8 cellular contexts compared by ENCODE assay signal in the genomic region with DNA sequence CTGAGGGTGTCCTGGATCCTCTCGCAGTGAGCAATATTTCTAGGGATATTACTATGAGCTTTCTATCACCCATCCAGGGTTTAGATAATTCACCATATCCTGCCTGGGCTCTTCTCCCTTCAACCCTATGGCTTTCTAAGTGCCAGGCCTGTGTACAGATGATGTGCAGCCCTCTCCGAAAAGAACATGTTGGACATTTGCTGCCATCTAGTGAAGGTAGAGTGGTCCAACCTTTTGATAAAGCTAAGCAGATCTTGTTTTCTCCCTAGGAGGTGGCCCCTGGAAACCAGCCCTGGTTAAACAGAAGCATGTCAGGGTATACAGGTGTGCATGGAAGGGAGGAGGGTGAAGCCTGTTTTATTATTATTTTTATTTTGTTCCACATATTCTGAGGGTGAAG. TPM values are rescaled to one million over a fixed set of nuclear protein-coding genes. Genes with fewer than 3 reads are reported as not detected.
DNase-seq lines count a peak whose midpoint lies in the region; ATAC-seq and TF ChIP-seq lines count a peak whose summit lies in the region.

No MANE protein-coding gene starts in this region.

- no peak for TF ChIP-seq EP300 in SK-N-SH (IDR thresholded peaks at IDR 0.05; ENCODE audit: borderline replicate concordance in 1 of 2, low read depth in 1 of 2, low read length in 1 of 2)

- ATAC-seq in Right ventricle myocardium inferior = peak; percentile 80
- peak; percentile 49 for ATAC-seq in aorta (ENCODE audit: low FRiP score)
- no peak for ATAC-seq in HG03521 (IDR thresholded peaks at IDR 0.05; ENCODE audit: unreplicated experiment)
- no peak for ATAC-seq in upper lobe of right lung

- H3K9me3 ChIP-seq in SK-N-SH = no peaks in the 10 kb centered on the region
- no peaks in the 10 kb centered on the region for H3K9me3 ChIP-seq in aorta (ENCODE audit: control insufficient read depth, low read length)
- no peaks in the 10 kb centered on the region for H3K9me3 ChIP-seq in upper lobe of right lung

- CTCF ChIA-PET in SK-N-SH (lab: Yijun Ruan, JAX) = interaction anchor here (0.6 to 2.7 kb wide), 73 partner anchors 9 to 498 kb away, joined by 3 to 41 read pairs (median 5); a partner anchor contains a TSS

- H3K4me1 ChIP-seq in SK-N-SH (ENCODE audit: control insufficient read depth in 1 of 2, insufficient read depth in 2 of 2, low read depth in 1 of 2, low read length in 1 of 2) (peaks cover 0 to 2% of the 10 kb centered on the region in 2 experiments; a peak in 2 of 4 replicates), aorta (ENCODE audit: control insufficient read depth in 1 of 2, insufficient read depth in 2 of 2, low read length in 2 of 2) (no peaks in the 10 kb centered on the region), upper lobe of right lung (no peaks in the 10 kb centered on the region)

- peak; percentile 91 for TF ChIP-seq RAD21 in SK-N-SH (IDR thresholded peaks at IDR 0.05; ENCODE audit: low read length)

- WGBS in SK-N-SH (ENCODE audit: low lambda C conversion rate) = 46% methylated on average over 2 of the region's 2 CpGs
- WGBS in aorta, 2 donors = 50% methylated on average over 2 of the region's 2 CpGs

- DNase-seq in Right ventricle myocardium inferior (ENCODE audit: missing footprints) = no peak
- DNase-seq in cardiac septum (ENCODE audit: low spot score) = no peak
- DNase-seq in SK-N-SH = peak; percentile 54
- peak; percentile 47 for DNase-seq in glomerular visceral epithelial cell (ENCODE audit: extremely low spot score)
- DNase-seq in aorta = no peak
- no peak for DNase-seq in activated gamma-delta T cell (lab: John Stamatoyannopoulos, UW)
- no peak for DNase-seq in upper lobe of right lung

- H3K4me3 ChIP-seq in SK-N-SH (ENCODE audit: low read depth in 2 of 2, low read length in 1 of 2) (no peak overlapping the region), aorta (ENCODE audit: low read length in 2 of 2) (no peak overlapping the region), upper lobe of right lung (no peak overlapping the region)

- no peak overlapping the region for H3K4me2 ChIP-seq in SK-N-SH

- H4K20me1 ChIP-seq in SK-N-SH (ENCODE audit: insufficient read depth) = no peaks in the 10 kb centered on the region

- no peaks in the 10 kb centered on the region for H3K79me2 ChIP-seq in SK-N-SH (ENCODE audit: insufficient read depth)

- intact Hi-C loops in Right ventricle myocardium inferior (cut with DNase I) = loop anchor here (1.0 to 5.0 kb wide), 3 partner anchors 107 to 322 kb away; no protein-coding TSS in a partner anchor
- intact Hi-C loops in cardiac septum (cut with DNase I) = loop anchor here (2.0 to 5.0 kb wide), 3 partner anchors 187 to 352 kb away; no protein-coding TSS in a partner anchor
- intact Hi-C loops in aorta (cut with DNase I) = loop anchor here (5.0 to 10.0 kb wide), 3 partner anchors 197 to 322 kb away; a partner anchor contains a TSS
- intact Hi-C loops in upper lobe of right lung (cut with DNase I) = no loop called here

- POLR2A ChIA-PET in SK-N-SH (lab: Yijun Ruan, JAX) = no interaction called here

- no peak overlapping the region for H2AFZ ChIP-seq in SK-N-SH (ENCODE audit: low read depth)

- H3K36me3 ChIP-seq in SK-N-SH (replicated peaks in 1 of 2; ENCODE audit: control insufficient read depth in 1 of 2, insufficient read depth in 2 of 2, low read length in 1 of 2) = no peaks in the 10 kb centered on the region
- no peaks in the 10 kb centered on the region for H3K36me3 ChIP-seq in aorta (ENCODE audit: control insufficient read depth in 1 of 2, insufficient read depth in 2 of 2, low read length in 1 of 2)
- no peaks in the 10 kb centered on the region for H3K36me3 ChIP-seq in upper lobe of right lung

- no peak overlapping the region for H3K9ac ChIP-seq in SK-N-SH

- TF ChIP-seq CTCF in SK-N-SH (IDR thresholded peaks at IDR 0.05) (peak; percentile 67), upper lobe of right lung (IDR thresholded peaks at IDR 0.05) (no peak)

- H3K27me3 ChIP-seq in SK-N-SH (ENCODE audit: insufficient read depth) (no peaks in the 10 kb centered on the region; the same call in 1 of the 2 replicates), aorta (ENCODE audit: control insufficient read depth in 1 of 2, insufficient read depth in 2 of 2, low read length in 1 of 2) (no peaks in the 10 kb centered on the region), upper lobe of right lung (no peaks in the 10 kb centered on the region)

- no peaks in the 10 kb centered on the region for H3K9me2 ChIP-seq in SK-N-SH

- no peaks in the 10 kb centered on the region for H3F3A ChIP-seq in SK-N-SH (replicated peaks; ENCODE audit: insufficient read depth)

- H3K27ac ChIP-seq in SK-N-SH (ENCODE audit: low read depth in 2 of 2, low read length in 1 of 2) (no peak overlapping the region), aorta (ENCODE audit: low read depth in 1 of 2, low read length in 2 of 2) (no peak overlapping the region), upper lobe of right lung (no peak overlapping the region)

TF ChIP-seq in SK-N-SH, 30 proteins besides CTCF, POLR2A, EP300 and RAD21:
- TF ChIP-seq, protein P1, sequence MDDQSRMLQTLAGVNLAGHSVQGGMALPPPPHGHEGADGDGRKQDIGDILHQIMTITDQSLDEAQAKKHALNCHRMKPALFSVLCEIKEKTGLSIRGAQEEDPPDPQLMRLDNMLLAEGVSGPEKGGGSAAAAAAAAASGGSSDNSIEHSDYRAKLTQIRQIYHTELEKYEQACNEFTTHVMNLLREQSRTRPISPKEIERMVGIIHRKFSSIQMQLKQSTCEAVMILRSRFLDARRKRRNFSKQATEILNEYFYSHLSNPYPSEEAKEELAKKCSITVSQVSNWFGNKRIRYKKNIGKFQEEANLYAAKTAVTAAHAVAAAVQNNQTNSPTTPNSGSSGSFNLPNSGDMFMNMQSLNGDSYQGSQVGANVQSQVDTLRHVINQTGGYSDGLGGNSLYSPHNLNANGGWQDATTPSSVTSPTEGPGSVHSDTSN (IDR thresholded peaks at IDR 0.05) = no peak
- TF ChIP-seq FOXJ3 (CRISPR knock-in tag; IDR thresholded peaks at IDR 0.05) = no peak
- no peak for TF ChIP-seq YY1 (IDR thresholded peaks at IDR 0.05; ENCODE audit: low read depth)
- TF ChIP-seq SMC3 (IDR thresholded peaks at IDR 0.05; ENCODE audit: low read depth, low read length) = peak; percentile 87
- no peak for TF ChIP-seq SIN3A (IDR thresholded peaks at IDR 0.05; ENCODE audit: borderline replicate concordance, low read depth, low read length)
- no peak for TF ChIP-seq MXI1 (IDR thresholded peaks at IDR 0.05; ENCODE audit: low read depth, low read length)
- no peak for TF ChIP-seq TAF1 (IDR thresholded peaks at IDR 0.05; ENCODE audit: borderline replicate concordance, low read depth, low read length)
- TF ChIP-seq GABPA (IDR thresholded peaks at IDR 0.05; ENCODE audit: low read depth) = no peak

RNA-seq across cellular contexts. Expression of a gene that starts 27.9 kb away (rescaled TPM):
- 0.14 TPM for total RNA-seq in Right ventricle myocardium inferior
- 0.08 TPM for total RNA-seq in cardiac septum
- not detected in 2 replicates for polyA plus RNA-seq in SK-N-SH (2012; rRNA removed)
- not detected in 2 replicates for polyA plus RNA-seq in SK-N-SH (2012; cell fraction: cytosol; rRNA removed)
- polyA plus RNA-seq in SK-N-SH (2012; cell fraction: nucleus; rRNA removed) = not detected in 2 replicates
- total RNA-seq in aorta = not detected
- polyA plus RNA-seq in aorta = not detected
- total RNA-seq in upper lobe of right lung = not detected

Comparison
In these comparisons a context has a peak if more than half of its experiments do, and no peak if none do; other contexts are left out.
1. ATAC-seq: peak in Right ventricle myocardium inferior (single experiment) and aorta (single experiment); none in HG03521 (single experiment) and upper lobe of right lung (single experiment).
2. DNase-seq: peak in SK-N-SH (single experiment) and glomerular visceral epithelial cell (single experiment); none in Right ventricle myocardium inferior (single experiment), cardiac septum (single experiment), aorta (0 of 2), activated gamma-delta T cell (single experiment) and upper lobe of right lung (single experiment).